In genomic region chr7:28362812-28363211, GRCh38 we compare ENCODE assay signal across 17 cellular contexts. TPM values are rescaled to one million over a fixed set of nuclear protein-coding genes. Genes with fewer than 3 reads are reported as not detected.
DNase-seq lines count a peak whose midpoint lies in the region; ATAC-seq and TF ChIP-seq lines count a peak whose summit lies in the region.
"Had no signal": no experiment of that assay in that cellular context is flagged by ENCODE, and none has a peak within 500 bp of the region (broad histone marks: within the 10 kb centered on the region; RNA-seq: fewer than 3 reads in every experiment).

No MANE protein-coding gene starts in this region.

- ATAC-seq in GM19463 (IDR thresholded peaks at IDR 0.05; ENCODE audit: unreplicated experiment), result no peak

- peaks cover 5% of the 10 kb centered on the region; the same call in 1 of the 2 replicates for H3K36me3 Mint-ChIP-seq in HFFc6 (ENCODE audit: low read depth)
- H3K36me3 Mint-ChIP-seq in osteocyte (ENCODE audit: unreplicated experiment), result no peaks in the 10 kb centered on the region

- in situ Hi-C loops in astrocyte of the spinal cord (cut with HindIII; ENCODE audit: low sequenced_read_pairs), result no loop called here

- H3K4me3 Mint-ChIP-seq in HFFc6 (no peak overlapping the region), osteocyte (ENCODE audit: unreplicated experiment) (no peak overlapping the region)
- H3K4me3 Mint-ChIP-seq: activated B cell treated with CpG ODN at 0.5 μM for 24 hours had no signal

- H3K4me1 Mint-ChIP-seq in HFFc6 (ENCODE audit: low read depth) (peaks cover 19% of the 10 kb centered on the region), osteocyte (ENCODE audit: unreplicated experiment) (peaks cover 22% of the 10 kb centered on the region)

- H3K27me3 Mint-ChIP-seq in HFFc6 (ENCODE audit: insufficient read depth) (peaks cover 13% of the 10 kb centered on the region), osteocyte (ENCODE audit: unreplicated experiment) (peaks cover 2% of the 10 kb centered on the region)

- H3K4me3 ChIP-seq in astrocyte of the spinal cord (ENCODE audit: low read depth, low read length), result no peak overlapping the region
- H3K4me3 ChIP-seq: sigmoid colon, uterus had no signal

- peaks cover 12% of the 10 kb centered on the region for H3K9me3 Mint-ChIP-seq in HFFc6
- no peaks in the 10 kb centered on the region for H3K9me3 Mint-ChIP-seq in osteocyte (ENCODE audit: unreplicated experiment)

- TF ChIP-seq CTCF in HFFc6 (IDR thresholded peaks at IDR 0.05) (peak; percentile 64), astrocyte of the spinal cord (IDR thresholded peaks at IDR 0.05; ENCODE audit: low read depth, low read length) (peak; percentile 15), osteocyte (IDR thresholded peaks at IDR 0.05) (peak; percentile 20)

- H3K27ac Mint-ChIP-seq in HFFc6 (no peak overlapping the region), osteocyte (ENCODE audit: unreplicated experiment) (no peak overlapping the region)
- H3K27ac Mint-ChIP-seq: activated B cell treated with CpG ODN at 0.5 μM for 24 hours had no signal

- DNase-seq in DMS53 (lab: John Stamatoyannopoulos, UW), result peak; percentile 16
- DNase-seq in DMS53 treated with DMSO at 0.1 percent for 48 hours (lab: John Stamatoyannopoulos, UW; ENCODE audit: unreplicated experiment), result no peak
- DNase-seq in HFFc6, result no peak
- DNase-seq in astrocyte of the spinal cord (ENCODE audit: low read depth, low spot score), result no peak
- no peak for DNase-seq in osteocyte (ENCODE audit: extremely low spot score, unreplicated experiment)
- no peak for DNase-seq in NCI-H2196 (lab: John Stamatoyannopoulos, UW; ENCODE audit: unreplicated experiment)
- no peak for DNase-seq in NCI-H774 (lab: John Stamatoyannopoulos, UW)
- DNase-seq: activated B cell treated with CpG ODN at 0.5 μM for 24 hours; activated naive CD4-positive, alpha-beta T cell treated with Interleukin-2 at 50 U/mL for 16 hours; foreskin melanocyte; NCI-H1048; NCI-H2227 treated with DMSO at 0.1 percent for 48 hours; sigmoid colon; stimulated activated CD4-positive, alpha-beta T cell treated with anti-CD3 and anti-CD28 coated beads, Interleukin-4, amount 100 ng/mL, for 4 hours; T-helper 1 cell; uterus had no signal

RNA-seq across cellular contexts. Expression of gene CREB5, which starts 49.5 kb away (rescaled TPM):
- under 1 TPM; 0.60 to 0.90 (median 0.79) TPM for total RNA-seq in HFFc6 (2021; fragmentation: NEBNext Ultra II Directional; extraction: Animal tissue kit (Norgen Biotek cat#: 25700))
- total RNA-seq in osteocyte, result 6.5 and 7.5 TPM in 2 replicates
